In the genomic region with DNA sequence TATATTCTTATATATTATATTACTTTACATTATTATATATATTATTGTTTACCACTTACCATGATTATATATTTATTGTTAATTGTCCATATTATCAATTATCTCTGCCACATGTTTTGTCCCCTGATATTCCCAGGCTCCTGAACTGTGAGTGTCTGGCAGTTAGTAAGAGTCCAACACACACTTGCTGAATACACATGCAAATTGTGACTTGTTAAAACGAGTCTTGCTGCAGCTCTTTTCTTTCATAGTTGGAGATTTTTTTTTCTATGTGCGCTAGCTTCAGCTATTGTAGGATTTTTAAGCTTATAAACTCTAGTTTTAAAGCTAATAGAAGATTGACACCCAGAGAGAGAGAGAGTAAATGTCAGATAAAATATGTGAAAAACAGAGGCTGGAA, we compare ENCODE assay signal across 21 cellular contexts.
A peak's percentile ranks its signal among the peaks of the same experiment; 100 is the strongest.
DNase-seq lines count a peak whose midpoint lies in the region; FAIRE-seq and TF ChIP-seq lines count a peak whose summit lies in the region.
"Had no signal": no experiment of that assay in that cellular context is flagged by ENCODE, and none has a peak within 500 bp of the region (broad histone marks: within the 10 kb centered on the region; RNA-seq: fewer than 3 reads in every experiment).

No MANE protein-coding gene starts in this region.

- no peaks in the 10 kb centered on the region for H3K36me3 ChIP-seq in endodermal cell (ENCODE audit: control insufficient read depth, insufficient read depth, low read length)
- H3K36me3 ChIP-seq in neuron (ENCODE audit: insufficient read depth, low read length): no peaks in the 10 kb centered on the region

- WGBS in endodermal cell (ENCODE audit: insufficient coverage in 1 of 2, insufficient read length in 1 of 2), 2 experiments: 47 to 100% methylated on average over 1 to 2 of the region's 2 CpGs

- H3K4me3 Mint-ChIP-seq in endodermal cell: peak overlapping the region; percentile 14
- no peak overlapping the region for H3K4me3 Mint-ChIP-seq in activated CD4-positive, alpha-beta T cell treated with anti-CD3 and anti-CD28 coated beads, Interleukin-2, amount 10 ng/mL, durations not matched to agents 24 days and 14 days
- H3K4me3 Mint-ChIP-seq: CD8-positive, alpha-beta T cell had no signal

- intact Hi-C loops in activated CD4-positive, alpha-beta T cell treated with anti-CD3 and anti-CD28 coated beads, Interleukin-2, amount 10 ng/mL, durations not matched to agents 24 days and 14 days (cut with micrococcal nuclease): no loop called here

- H3K27ac ChIP-seq in endodermal cell (ENCODE audit: low read depth, low read length): peak overlapping the region; percentile 75
- H3K27ac ChIP-seq: 22Rv1, KMS-11 had no signal

- peaks cover 8% of the 10 kb centered on the region for H3K9me3 Mint-ChIP-seq in endodermal cell
- no peaks in the 10 kb centered on the region for H3K9me3 Mint-ChIP-seq in activated CD4-positive, alpha-beta T cell treated with anti-CD3 and anti-CD28 coated beads, Interleukin-2, amount 10 ng/mL, durations not matched to agents 24 days and 14 days
- H3K9me3 Mint-ChIP-seq: CD8-positive, alpha-beta T cell had no signal

- H3K27ac Mint-ChIP-seq in endodermal cell: peak overlapping the region; percentile 92
- H3K27ac Mint-ChIP-seq in activated CD4-positive, alpha-beta T cell treated with anti-CD3 and anti-CD28 coated beads, Interleukin-2, amount 10 ng/mL, durations not matched to agents 24 days and 14 days: no peak overlapping the region
- H3K27ac Mint-ChIP-seq: CD8-positive, alpha-beta T cell had no signal

- TF ChIP-seq CTCF in endodermal cell (conservative IDR thresholded peaks at IDR 0.05): no peak

- FAIRE-seq in GM12891 (lab: Jason Lieb, UNC): no peak
- FAIRE-seq: G401.6, GM18507, HTR-8/SVneo had no signal

- H3K9me3 ChIP-seq in endodermal cell (ENCODE audit: control insufficient read depth, low read length) (peaks cover 7% of the 10 kb centered on the region), neuron (ENCODE audit: low read length) (no peaks in the 10 kb centered on the region)

- DNase-seq in DMS 273 (lab: John Stamatoyannopoulos, UW; ENCODE audit: unreplicated experiment) (peak; percentile 17), DMS 273 treated with DMSO at 0.1 percent for 48 hours (lab: John Stamatoyannopoulos, UW) (no peak), endodermal cell (no peak), T-helper 1 cell (no peak), GM12891 (ENCODE audit: insufficient read length, low spot score) (no peak), UCSD-AML1 (lab: John Stamatoyannopoulos, UW; ENCODE audit: unreplicated experiment) (no peak)
- no peak for DNase-seq in activated CD4-positive, alpha-beta T cell treated with anti-CD3 and anti-CD28 coated beads, Interleukin-2, amount 10 ng/mL, durations not matched to agents 24 days and 14 days
- DNase-seq: AML-193; CD8-positive, alpha-beta T cell; GOT3; NCI-H1092 treated with DMSO at 0.1 percent for 48 hours; NCI-H2029 treated with DMSO at 0.1 percent for 48 hours; NCI-H2171; NCI-H345; Right ventricle myocardium superior had no signal

- peak overlapping the region; percentile 54 for H3K9ac ChIP-seq in endodermal cell (ENCODE audit: extremely low read depth, low read length, poor library complexity, severe bottlenecking)
- H3K9ac ChIP-seq: KMS-11 had no signal

- peaks cover 33% of the 10 kb centered on the region for H3K4me1 Mint-ChIP-seq in endodermal cell
- no peaks in the 10 kb centered on the region for H3K4me1 Mint-ChIP-seq in activated CD4-positive, alpha-beta T cell treated with anti-CD3 and anti-CD28 coated beads, Interleukin-2, amount 10 ng/mL, durations not matched to agents 24 days and 14 days

- H3K4me1 ChIP-seq in endodermal cell (ENCODE audit: control insufficient read depth, insufficient read depth, low read length): peaks cover 11% of the 10 kb centered on the region
- peaks cover 20% of the 10 kb centered on the region for H3K4me1 ChIP-seq in neuron (ENCODE audit: insufficient read depth, low read length)

- H3K4me3 ChIP-seq in endodermal cell (ENCODE audit: low read length): peak overlapping the region; percentile 57
- H3K4me3 ChIP-seq in neuron (ENCODE audit: low read length): peak overlapping the region; percentile 23

- H3K27me3 Mint-ChIP-seq in endodermal cell (ENCODE audit: insufficient read depth): no peaks in the 10 kb centered on the region
- H3K27me3 Mint-ChIP-seq in activated CD4-positive, alpha-beta T cell treated with anti-CD3 and anti-CD28 coated beads, Interleukin-2, amount 10 ng/mL, durations not matched to agents 24 days and 14 days: peaks cover 2% of the 10 kb centered on the region

- TF ChIP-seq POLR2A in GM12891 (IDR thresholded peaks at IDR 0.05; ENCODE audit: low read depth, low read length): no peak

- no peaks in the 10 kb centered on the region for H3K36me3 Mint-ChIP-seq in endodermal cell (ENCODE audit: low read depth)
- no peaks in the 10 kb centered on the region for H3K36me3 Mint-ChIP-seq in activated CD4-positive, alpha-beta T cell treated with anti-CD3 and anti-CD28 coated beads, Interleukin-2, amount 10 ng/mL, durations not matched to agents 24 days and 14 days (ENCODE audit: low read depth)
- H3K36me3 Mint-ChIP-seq: CD8-positive, alpha-beta T cell had no signal

- H2AFZ ChIP-seq in neuron (ENCODE audit: low read depth, low read length): peak overlapping the region; percentile 84

- no peaks in the 10 kb centered on the region for H3K27me3 ChIP-seq in endodermal cell (ENCODE audit: control insufficient read depth, insufficient read depth, low read length, poor library complexity, severe bottlenecking)
- no peaks in the 10 kb centered on the region for H3K27me3 ChIP-seq in neuron (ENCODE audit: insufficient read depth, low read length)

TF ChIP-seq in GM12891, 5 proteins besides CTCF, POLR2A, EP300 and RAD21:
- TF ChIP-seq PAX5 (IDR thresholded peaks at IDR 0.05; ENCODE audit: insufficient read depth, low read length, severe bottlenecking): no peak
